ENCODE assay signal across 1 cellular context in genomic region chr21:37619464-37619974, GRCh38.
TF ChIP-seq lines count a peak whose summit lies in the region.

No MANE protein-coding gene starts in this region.

TF ChIP-seq in GM23338, 12 proteins besides CTCF, POLR2A, EP300 and RAD21:
- TF ChIP-seq STAT1 (IDR thresholded peaks at IDR 0.05; ENCODE audit: unreplicated experiment) (no peak), JUNB (IDR thresholded peaks at IDR 0.05; ENCODE audit: unreplicated experiment) (no peak), ZNF114 (CRISPR knock-in tag; IDR thresholded peaks at IDR 0.05) (no peak), POLR2AphosphoS5 (IDR thresholded peaks at IDR 0.05; ENCODE audit: low read depth) (no peak), EZH2phosphoT487 (IDR thresholded peaks at IDR 0.05; ENCODE audit: unreplicated experiment) (no peak), NANOG (IDR thresholded peaks at IDR 0.05; ENCODE audit: borderline replicate concordance) (no peak), REST (IDR thresholded peaks at IDR 0.05; ENCODE audit: unreplicated experiment) (no peak), ZNF331 (CRISPR knock-in tag; IDR thresholded peaks at IDR 0.05; ENCODE audit: low read depth) (no peak), ETS1 (IDR thresholded peaks at IDR 0.05) (no peak), CREB1 (CRISPR knock-in tag; IDR thresholded peaks at IDR 0.05; ENCODE audit: low read depth) (no peak), EZH2 (IDR thresholded peaks at IDR 0.05; ENCODE audit: low read depth, unreplicated experiment) (no peak), ZNF462 (CRISPR knock-in tag; IDR thresholded peaks at IDR 0.05) (no peak)
